In genomic region chr11:68373189-68373809, GRCh38 we compare ENCODE assay signal across 11 cellular contexts.
DNase-seq lines count a peak whose midpoint lies in the region; ATAC-seq and TF ChIP-seq lines count a peak whose summit lies in the region.
"Had no signal": no experiment of that assay in that cellular context is flagged by ENCODE, and none has a peak within 500 bp of the region (broad histone marks: within the 10 kb centered on the region; RNA-seq: fewer than 3 reads in every experiment).

No MANE protein-coding gene starts in this region.

- H3K9me3 Mint-ChIP-seq in dendritic cell treated with granulocyte-macrophage colony-stimulating factor and Interleukin-4, amounts not matched to agents 40 ng/mL and 50 ng/mL, for 4 days: no peaks in the 10 kb centered on the region
- H3K9me3 Mint-ChIP-seq in mesothelial cell of epicardium: no peaks in the 10 kb centered on the region
- H3K9me3 Mint-ChIP-seq: natural killer cell treated with Interleukin-12 subunit alpha and Interleukin-12 subunit beta and Interleukin-15 and Interleukin-18, amount 100 ng/mL, for 72 hours had no signal

- H3K4me1 Mint-ChIP-seq in dendritic cell treated with granulocyte-macrophage colony-stimulating factor and Interleukin-4, amounts not matched to agents 40 ng/mL and 50 ng/mL, for 4 days (ENCODE audit: low read depth): peaks cover 71% of the 10 kb centered on the region
- H3K4me1 Mint-ChIP-seq in mesothelial cell of epicardium: peaks cover 47% of the 10 kb centered on the region

- H3K36me3 Mint-ChIP-seq in dendritic cell treated with granulocyte-macrophage colony-stimulating factor and Interleukin-4, amounts not matched to agents 40 ng/mL and 50 ng/mL, for 4 days (ENCODE audit: low read depth): peaks cover 6% of the 10 kb centered on the region
- peaks cover 19% of the 10 kb centered on the region for H3K36me3 Mint-ChIP-seq in mesothelial cell of epicardium
- H3K36me3 Mint-ChIP-seq: natural killer cell treated with Interleukin-12 subunit alpha and Interleukin-12 subunit beta and Interleukin-15 and Interleukin-18, amount 100 ng/mL, for 72 hours had no signal

- DNase-seq in HuH-7 (ENCODE audit: low spot score) (peak; percentile 78), mesothelial cell of epicardium (ENCODE audit: low spot score in 2 of 2, unreplicated experiment in 2 of 2) (no peak), tibial artery (peak; percentile 49 to 88), omental fat pad (ENCODE audit: low spot score) (no peak), NCI-H187 treated with DMSO at 0.1 percent for 48 hours (lab: John Stamatoyannopoulos, UW) (no peak), mucosa of gallbladder (ENCODE audit: low spot score) (no peak)
- DNase-seq: effector CD8-positive, alpha-beta T cell had no signal

- H3K27me3 Mint-ChIP-seq in dendritic cell treated with granulocyte-macrophage colony-stimulating factor and Interleukin-4, amounts not matched to agents 40 ng/mL and 50 ng/mL, for 4 days: peaks cover 49% of the 10 kb centered on the region
- H3K27me3 Mint-ChIP-seq in mesothelial cell of epicardium (ENCODE audit: low read depth): no peaks in the 10 kb centered on the region

- ATAC-seq in HG03354 (IDR thresholded peaks at IDR 0.05; ENCODE audit: poor library complexity, severe bottlenecking, unreplicated experiment) (no peak), omental fat pad (ENCODE audit: low FRiP score) (no peak)
- ATAC-seq: HCT116; natural killer cell treated with Interleukin-12 subunit alpha and Interleukin-12 subunit beta and Interleukin-15 and Interleukin-18, amount 100 ng/mL, for 72 hours had no signal

- no peaks in the 10 kb centered on the region for H3K9me3 ChIP-seq in tibial artery

- peaks cover 17 to 98% (median 85%) of the 10 kb centered on the region in 4 donors for H3K4me1 ChIP-seq in tibial artery

- intact Hi-C loops in dendritic cell treated with granulocyte-macrophage colony-stimulating factor and Interleukin-4, amounts not matched to agents 40 ng/mL and 50 ng/mL, for 4 days (cut with micrococcal nuclease): no loop called here
- intact Hi-C loops in tibial artery (cut with DNase I; ENCODE audit: low total_unique reads): no loop called here

- TF ChIP-seq CTCF in mesothelial cell of epicardium (IDR thresholded peaks at IDR 0.05; ENCODE audit: unreplicated experiment): no peak
- no peak for TF ChIP-seq CTCF in tibial artery (IDR thresholded peaks at IDR 0.05)
- TF ChIP-seq CTCF in omental fat pad (IDR thresholded peaks at IDR 0.05): no peak

- H3K27ac Mint-ChIP-seq in dendritic cell treated with granulocyte-macrophage colony-stimulating factor and Interleukin-4, amounts not matched to agents 40 ng/mL and 50 ng/mL, for 4 days: peak overlapping the region; percentile 77
- peak overlapping the region; percentile 92 for H3K27ac Mint-ChIP-seq in mesothelial cell of epicardium
- H3K27ac Mint-ChIP-seq: natural killer cell treated with Interleukin-12 subunit alpha and Interleukin-12 subunit beta and Interleukin-15 and Interleukin-18, amount 100 ng/mL, for 72 hours had no signal

- no peak overlapping the region for H3K4me3 Mint-ChIP-seq in dendritic cell treated with granulocyte-macrophage colony-stimulating factor and Interleukin-4, amounts not matched to agents 40 ng/mL and 50 ng/mL, for 4 days
- no peak overlapping the region for H3K4me3 Mint-ChIP-seq in mesothelial cell of epicardium
- H3K4me3 Mint-ChIP-seq: natural killer cell treated with Interleukin-12 subunit alpha and Interleukin-12 subunit beta and Interleukin-15 and Interleukin-18, amount 100 ng/mL, for 72 hours had no signal

- peak overlapping the region in 1 of 2 donors; percentile 15 for H3K4me3 ChIP-seq in tibial artery

- H3K36me3 ChIP-seq in tibial artery: peaks cover 0 to 13% (median 0%) of the 10 kb centered on the region in 3 donors

- H3K27me3 ChIP-seq in tibial artery: no peaks in the 10 kb centered on the region

- peak overlapping the region; percentile 91 to 94 for H3K27ac ChIP-seq in tibial artery

Comparison
In these comparisons a context has a peak if more than half of its experiments do, and no peak if none do; other contexts are left out.
1. DNase-seq: peak in HuH-7 (single experiment) and tibial artery (2 of 2); none in mesothelial cell of epicardium (0 of 2), omental fat pad (single experiment), NCI-H187 treated with DMSO at 0.1 percent for 48 hours (single experiment) and mucosa of gallbladder (single experiment).